Comparison of ENCODE assay signal across 1 cellular context in genomic region chr14:63387691-63388090, GRCh38.
TF ChIP-seq lines count a peak whose summit lies in the region.

No MANE protein-coding gene starts in this region.

TF ChIP-seq in SK-N-SH treated with all-trans-retinoic acid at 6 μM for 48 hours, 23 proteins besides CTCF, POLR2A, EP300 and RAD21 (continued from another document):
- TF ChIP-seq TSHZ2 (CRISPR knock-in tag; IDR thresholded peaks at IDR 0.05) (no peak), CSDC2 (CRISPR knock-in tag; IDR thresholded peaks at IDR 0.05) (no peak), BACH2 (CRISPR knock-in tag; IDR thresholded peaks at IDR 0.05; ENCODE audit: borderline replicate concordance) (no peak), CSRNP3 (CRISPR knock-in tag; IDR thresholded peaks at IDR 0.05) (no peak), ZNF70 (CRISPR knock-in tag; IDR thresholded peaks at IDR 0.05) (no peak), ISL1 (CRISPR knock-in tag; IDR thresholded peaks at IDR 0.05) (no peak), SNAI2 (CRISPR knock-in tag; IDR thresholded peaks at IDR 0.05) (no peak), CREB5 (CRISPR knock-in tag; IDR thresholded peaks at IDR 0.05; ENCODE audit: low read depth) (no peak), TOX (CRISPR knock-in tag; IDR thresholded peaks at IDR 0.05; ENCODE audit: borderline replicate concordance) (no peak), TCF4 (CRISPR knock-in tag; IDR thresholded peaks at IDR 0.05; ENCODE audit: borderline replicate concordance) (no peak)
- TF ChIP-seq, protein P1, sequence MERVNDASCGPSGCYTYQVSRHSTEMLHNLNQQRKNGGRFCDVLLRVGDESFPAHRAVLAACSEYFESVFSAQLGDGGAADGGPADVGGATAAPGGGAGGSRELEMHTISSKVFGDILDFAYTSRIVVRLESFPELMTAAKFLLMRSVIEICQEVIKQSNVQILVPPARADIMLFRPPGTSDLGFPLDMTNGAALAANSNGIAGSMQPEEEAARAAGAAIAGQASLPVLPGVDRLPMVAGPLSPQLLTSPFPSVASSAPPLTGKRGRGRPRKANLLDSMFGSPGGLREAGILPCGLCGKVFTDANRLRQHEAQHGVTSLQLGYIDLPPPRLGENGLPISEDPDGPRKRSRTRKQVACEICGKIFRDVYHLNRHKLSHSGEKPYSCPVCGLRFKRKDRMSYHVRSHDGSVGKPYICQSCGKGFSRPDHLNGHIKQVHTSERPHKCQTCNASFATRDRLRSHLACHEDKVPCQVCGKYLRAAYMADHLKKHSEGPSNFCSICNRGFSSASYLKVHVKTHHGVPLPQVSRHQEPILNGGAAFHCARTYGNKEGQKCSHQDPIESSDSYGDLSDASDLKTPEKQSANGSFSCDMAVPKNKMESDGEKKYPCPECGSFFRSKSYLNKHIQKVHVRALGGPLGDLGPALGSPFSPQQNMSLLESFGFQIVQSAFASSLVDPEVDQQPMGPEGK (CRISPR knock-in tag; IDR thresholded peaks at IDR 0.05; ENCODE audit: borderline replicate concordance): no peak
